25 cellular contexts compared by ENCODE assay signal in genomic region chr2:233275223-233275622, GRCh38. TPM values are rescaled to one million over a fixed set of nuclear protein-coding genes. Genes with fewer than 3 reads are reported as not detected.
"Had no signal": no experiment of that assay in that cellular context is flagged by ENCODE, and none has a peak within 500 bp of the region (broad histone marks: within the 10 kb centered on the region; RNA-seq: fewer than 3 reads in every experiment).

No MANE protein-coding gene starts in this region.

- ATAC-seq: activated naive CD8-positive, alpha-beta T cell treated with anti-CD3 and anti-CD28 coated beads, Interleukin-2, amount 50 U/mL, for 24 hours; activated T-cell treated with anti-CD3 and anti-CD28 coated beads, Interleukin-2, amount 50 U/mL, for 4 hours; left ventricle myocardium superior; right lobe of liver had no signal

- H3K27me3 Mint-ChIP-seq: activated naive CD8-positive, alpha-beta T cell treated with anti-CD3 and anti-CD28 coated beads, Interleukin-2, amount 50 U/mL, for 24 hours had no signal

- H3K27ac ChIP-seq: cardiac muscle cell, hepatocyte, right lobe of liver, skin epidermis, stomach, suprapubic skin, tibial nerve, WERI-Rb-1 had no signal

- H3K27ac Mint-ChIP-seq: activated naive CD8-positive, alpha-beta T cell treated with anti-CD3 and anti-CD28 coated beads, Interleukin-2, amount 50 U/mL, for 24 hours; mesothelial cell of epicardium; nephron progenitor cell had no signal

- H3K9me3 ChIP-seq: right lobe of liver, stomach, suprapubic skin, tibial nerve had no signal

- DNase-seq: activated CD4-positive, CD25-positive, alpha-beta regulatory T cell treated with anti-CD3 and anti-CD28 coated beads, Interleukin-2, amount 50 U/mL, for 72 hours; activated CD8-positive, alpha-beta memory T cell treated with anti-CD3 and anti-CD28 coated beads, Interleukin-2, amount 50 U/mL, for 48 hours; activated effector memory CD4-positive, alpha-beta T cell treated with Interleukin-2 at 50 U/mL for 16 hours; activated naive CD4-positive, alpha-beta T cell treated with anti-CD3 and anti-CD28 coated beads, Interleukin-2, amount 50 U/mL, for 16 hours; activated naive CD8-positive, alpha-beta T cell treated with anti-CD3 and anti-CD28 coated beads, Interleukin-2, amount 50 U/mL, for 24 hours; activated T-cell treated with anti-CD3 and anti-CD28 coated beads, Interleukin-2, amount 50 U/mL, for 4 hours; dermis blood vessel endothelial cell; effector CD8-positive, alpha-beta T cell; foreskin melanocyte; glutamatergic neuron; left ventricle myocardium superior; mammary epithelial cell; nephron progenitor cell; right lobe of liver; stimulated activated CD4-positive, alpha-beta T cell treated with anti-CD3 and anti-CD28 coated beads, Interleukin-1b, Interleukin-23, amount 100 ng/mL, for 48 hours; stomach; WERI-Rb-1 had no signal

- H3K9me3 Mint-ChIP-seq: activated naive CD8-positive, alpha-beta T cell treated with anti-CD3 and anti-CD28 coated beads, Interleukin-2, amount 50 U/mL, for 24 hours; activated T-cell treated with anti-CD3 and anti-CD28 coated beads, Interleukin-2, amount 50 U/mL, for 4 hours; mesothelial cell of epicardium; nephron progenitor cell had no signal

- H3K4me1 Mint-ChIP-seq: nephron progenitor cell had no signal

- H3K4me3 ChIP-seq: cardiac muscle cell, hepatocyte, right lobe of liver, skin epidermis, stomach, suprapubic skin, tibial nerve had no signal

- H3K4me3 Mint-ChIP-seq: activated naive CD8-positive, alpha-beta T cell treated with anti-CD3 and anti-CD28 coated beads, Interleukin-2, amount 50 U/mL, for 24 hours; activated T-cell treated with anti-CD3 and anti-CD28 coated beads, Interleukin-2, amount 50 U/mL, for 4 hours; mesothelial cell of epicardium; nephron progenitor cell had no signal

- H3K27me3 ChIP-seq: cardiac muscle cell, hepatocyte, right lobe of liver, stomach, suprapubic skin, tibial nerve had no signal

- H3K4me1 ChIP-seq: suprapubic skin, tibial nerve had no signal

RNA-seq across cellular contexts. Expression of gene SAG, which starts 32.4 kb away (rescaled TPM):
- total RNA-seq: activated T-cell treated with anti-CD3 and anti-CD28 coated beads, Interleukin-2, amount 50 U/mL, for 4 hours; cardiac muscle cell; dermis blood vessel endothelial cell; left ventricle myocardium superior; mammary epithelial cell; mesothelial cell of epicardium; right lobe of liver; suprapubic skin; tibial nerve; urinary bladder had no signal
- polyA plus RNA-seq: esophagus, hepatocyte, mammary epithelial cell, stomach had no signal
